In the genomic region with DNA sequence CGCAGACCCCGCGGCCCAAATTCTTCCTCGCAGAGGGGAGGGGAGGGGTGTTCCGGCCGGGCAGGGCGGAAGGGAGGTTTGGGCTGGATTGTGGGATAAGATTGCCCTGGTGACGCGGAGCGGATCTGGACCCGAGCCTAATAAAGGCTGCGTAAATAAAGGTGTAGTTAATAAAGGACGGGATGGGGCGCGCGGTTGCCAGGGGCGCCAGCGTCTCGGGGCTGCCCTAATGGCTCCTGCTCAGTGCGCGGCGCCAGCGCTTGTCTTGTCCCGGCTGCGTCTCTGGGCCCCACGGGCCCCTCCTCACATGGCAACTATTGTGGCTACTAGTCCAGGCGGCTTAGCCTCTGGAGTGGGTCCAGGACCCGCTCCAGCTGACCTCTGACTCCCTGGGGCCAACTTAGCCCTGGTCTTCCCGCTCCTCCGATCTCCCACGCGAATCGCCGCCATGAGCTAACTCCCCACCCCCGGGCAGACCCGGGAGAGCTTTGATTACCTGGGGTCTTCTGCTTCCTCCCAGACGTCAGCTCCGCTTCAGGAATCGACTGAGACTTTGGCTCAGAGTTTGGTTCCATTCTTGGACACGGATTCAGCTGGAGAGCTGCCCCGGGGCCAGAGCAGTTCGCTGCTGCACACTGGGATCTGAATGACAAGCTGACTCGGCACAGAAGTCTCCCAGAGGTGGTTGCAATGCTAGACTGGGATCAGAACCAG, we compare ENCODE assay signal across 8 cellular contexts. TPM values are rescaled to one million over a fixed set of nuclear protein-coding genes. Genes with fewer than 3 reads are reported as not detected.
DNase-seq lines count a peak whose midpoint lies in the region; ATAC-seq and TF ChIP-seq lines count a peak whose summit lies in the region.

No MANE protein-coding gene starts in this region.

- H2BK20ac ChIP-seq in IMR-90 (ENCODE audit: low read depth, low read length) = no peak overlapping the region

- 8% methylated on average over 19 of the region's 43 CpGs; no CpG with 5 or more reads in 1 of the 2 experiments for WGBS in IMR-90 (ENCODE audit: extremely low coverage in 2 of 2, insufficient read length in 1 of 2), 2 experiments

- H3K9ac ChIP-seq in IMR-90 (ENCODE audit: low read depth, low read length) (no peak overlapping the region), endocrine pancreas (ENCODE audit: control insufficient read depth, insufficient read depth, low read length) (peak overlapping the region; percentile 67)

- H3K79me1 ChIP-seq in IMR-90 (ENCODE audit: low read depth in 1 of 2, low read length in 2 of 2) = no peaks in the 10 kb centered on the region

- intact Hi-C loops in CD8-positive, alpha-beta T cell (cut with DNase I, micrococcal nuclease) = no loop called here
- intact Hi-C loops in IMR-90 (cut with micrococcal nuclease) = loop anchor here (2.0 kb wide), 1 partner anchor 299 kb away; no protein-coding TSS in a partner anchor

- no peak overlapping the region for H2BK15ac ChIP-seq in IMR-90 (ENCODE audit: low read depth, low read length)

- H4K5ac ChIP-seq in IMR-90 (ENCODE audit: low read depth, low read length) = no peak overlapping the region

- BruUV-seq in IMR-90 (replicated peaks; lab: Mats Ljungman, UMichigan) = no TSS peak

- H3K56ac ChIP-seq in IMR-90 (ENCODE audit: extremely low read depth, insufficient read depth, low read length) = no peak overlapping the region

- no peak for ATAC-seq in CD8-positive, alpha-beta T cell
- ATAC-seq in IMR-90 (ENCODE audit: low read depth) = peak; percentile 38; the same call in 1 of the 2 replicates
- no peak for ATAC-seq in natural killer cell treated with Interleukin-12 subunit alpha and Interleukin-12 subunit beta and Interleukin-15 and Interleukin-18, amount 100 ng/mL, for 72 hours
- no peak for ATAC-seq in GM18867 (IDR thresholded peaks at IDR 0.05; ENCODE audit: unreplicated experiment)
- ATAC-seq in HG03460 (IDR thresholded peaks at IDR 0.05; ENCODE audit: unreplicated experiment) = no peak

- DNase-seq in CD8-positive, alpha-beta T cell = no peak
- DNase-seq in IMR-90 (no peak), NCI-H226 (no peak), OCI-M2 (lab: John Stamatoyannopoulos, UW; ENCODE audit: unreplicated experiment) (no peak)
- DNase-seq in natural killer cell treated with Interleukin-12 subunit alpha and Interleukin-12 subunit beta and Interleukin-15 and Interleukin-18, amount 100 ng/mL, for 72 hours (ENCODE audit: low spot score) = no peak

- H3K4me1 Mint-ChIP-seq in CD8-positive, alpha-beta T cell (ENCODE audit: low read depth) = peaks cover 6% of the 10 kb centered on the region
- H3K4me1 Mint-ChIP-seq in natural killer cell treated with Interleukin-12 subunit alpha and Interleukin-12 subunit beta and Interleukin-15 and Interleukin-18, amount 100 ng/mL, for 72 hours (ENCODE audit: low read depth in 2 of 2) = no peaks in the 10 kb centered on the region

- no peak for TF ChIP-seq POLR2A in IMR-90 (IDR thresholded peaks at IDR 0.05; ENCODE audit: low read depth, low read length)

- peaks cover 39% of the 10 kb centered on the region for H3K27me3 Mint-ChIP-seq in CD8-positive, alpha-beta T cell (ENCODE audit: low read depth)
- H3K27me3 Mint-ChIP-seq in natural killer cell treated with Interleukin-12 subunit alpha and Interleukin-12 subunit beta and Interleukin-15 and Interleukin-18, amount 100 ng/mL, for 72 hours = peaks cover 17 to 26% of the 10 kb centered on the region in 2 donors

- H3K14ac ChIP-seq in IMR-90 (replicated peaks; ENCODE audit: low read depth, low read length) = no peak overlapping the region

- H3K36me3 ChIP-seq in CD8-positive, alpha-beta T cell (ENCODE audit: insufficient read depth, low read length) = no peaks in the 10 kb centered on the region
- no peaks in the 10 kb centered on the region for H3K36me3 ChIP-seq in IMR-90 (ENCODE audit: control insufficient read depth, insufficient read depth, low read length)
- H3K36me3 ChIP-seq in endocrine pancreas (ENCODE audit: control insufficient read depth, insufficient read depth, low read length) = no peaks in the 10 kb centered on the region

- H3K4me3 Mint-ChIP-seq in CD8-positive, alpha-beta T cell = peak overlapping the region; percentile 74
- H3K4me3 Mint-ChIP-seq in natural killer cell treated with Interleukin-12 subunit alpha and Interleukin-12 subunit beta and Interleukin-15 and Interleukin-18, amount 100 ng/mL, for 72 hours = peak overlapping the region; percentile 65

- peaks cover 7% of the 10 kb centered on the region for H3K9me3 Mint-ChIP-seq in CD8-positive, alpha-beta T cell
- H3K9me3 Mint-ChIP-seq in natural killer cell treated with Interleukin-12 subunit alpha and Interleukin-12 subunit beta and Interleukin-15 and Interleukin-18, amount 100 ng/mL, for 72 hours = peaks cover 6% of the 10 kb centered on the region

- no peak for TF ChIP-seq RAD21 in IMR-90 (IDR thresholded peaks at IDR 0.05; ENCODE audit: low read length)

- no peaks in the 10 kb centered on the region for H4K20me1 ChIP-seq in IMR-90 (ENCODE audit: insufficient read depth, low read length)

- in situ Hi-C loops in IMR-90 (cut with MboI; ENCODE audit: low sequenced_read_pairs) = loop anchor here (10.0 kb wide), 1 partner anchor 169 kb away; no protein-coding TSS in a partner anchor

- no peak overlapping the region for H3K27ac Mint-ChIP-seq in CD8-positive, alpha-beta T cell
- H3K27ac Mint-ChIP-seq in natural killer cell treated with Interleukin-12 subunit alpha and Interleukin-12 subunit beta and Interleukin-15 and Interleukin-18, amount 100 ng/mL, for 72 hours = no peak overlapping the region

- dilution Hi-C loops in IMR-90 (cut with HindIII; ENCODE audit: low sequenced_read_pairs, unreplicated experiment) = no loop called here

- peak overlapping the region; percentile 23 for H3K4me3 ChIP-seq in CD8-positive, alpha-beta T cell (ENCODE audit: low read depth, low read length)
- peak overlapping the region; percentile 2; the same call in 1 of the 2 replicates for H3K4me3 ChIP-seq in IMR-90 (ENCODE audit: insufficient read depth, low read depth, low read length)
- H3K4me3 ChIP-seq in endocrine pancreas (ENCODE audit: control insufficient read depth, insufficient read depth, low read length) = no peak overlapping the region

- no peaks in the 10 kb centered on the region for H3K9me3 ChIP-seq in CD8-positive, alpha-beta T cell (ENCODE audit: low read length)
- H3K9me3 ChIP-seq in IMR-90 (ENCODE audit: control insufficient read depth, insufficient read depth, low read length) (0 out of 2 replicates have a peak, but pooled peaks cover 2% of the 10 kb centered on the region), endocrine pancreas (ENCODE audit: control insufficient read depth, low read length) (no peaks in the 10 kb centered on the region)

- no peaks in the 10 kb centered on the region for H3K9me1 ChIP-seq in IMR-90 (ENCODE audit: insufficient read depth, low read length)

- H3K23ac ChIP-seq in IMR-90 (ENCODE audit: low read depth, low read length) = no peak overlapping the region

- no peak for TF ChIP-seq CTCF in CD8-positive, alpha-beta T cell (IDR thresholded peaks at IDR 0.05)
- no peak for TF ChIP-seq CTCF in IMR-90 (conservative IDR thresholded peaks at IDR 0.05; ENCODE audit: low read depth, low read length)

- no peak overlapping the region for H2BK5ac ChIP-seq in IMR-90 (ENCODE audit: low read depth, low read length, poor library complexity, severe bottlenecking)

- H2AK5ac ChIP-seq in IMR-90 (ENCODE audit: low read depth, low read length) = no peak overlapping the region

- H3K36me3 Mint-ChIP-seq in CD8-positive, alpha-beta T cell = no peaks in the 10 kb centered on the region
- no peaks in the 10 kb centered on the region for H3K36me3 Mint-ChIP-seq in natural killer cell treated with Interleukin-12 subunit alpha and Interleukin-12 subunit beta and Interleukin-15 and Interleukin-18, amount 100 ng/mL, for 72 hours

- H3K4me2 ChIP-seq in IMR-90 (ENCODE audit: low read depth, low read length) = peak overlapping the region; percentile 61; the same call in 1 of the 2 replicates

- POLR2A ChIA-PET in CD8-positive, alpha-beta T cell (lab: Charles Lee) = no interaction called here
- POLR2A ChIA-PET in IMR-90 (lab: Charles Lee; ENCODE audit: unreplicated experiment) = no interaction called here

- H4K8ac ChIP-seq in IMR-90 (ENCODE audit: low read depth in 2 of 2, low read length in 2 of 2) = no peak overlapping the region

- peaks cover 3% of the 10 kb centered on the region for H3K27me3 ChIP-seq in CD8-positive, alpha-beta T cell (ENCODE audit: insufficient read depth, low read length)
- H3K27me3 ChIP-seq in IMR-90 (ENCODE audit: control insufficient read depth, insufficient read depth, low read length) (peaks cover 14% of the 10 kb centered on the region), endocrine pancreas (ENCODE audit: control insufficient read depth, insufficient read depth, low read length) (no peaks in the 10 kb centered on the region)

- H3K18ac ChIP-seq in IMR-90 (ENCODE audit: low read depth, low read length) = no peak overlapping the region

- no peaks in the 10 kb centered on the region for H3K4me1 ChIP-seq in CD8-positive, alpha-beta T cell (ENCODE audit: insufficient read depth, low read length)
- H3K4me1 ChIP-seq in IMR-90 (ENCODE audit: control insufficient read depth, insufficient read depth, low read length) (no peaks in the 10 kb centered on the region), endocrine pancreas (ENCODE audit: control insufficient read depth, insufficient read depth, low read length) (no peaks in the 10 kb centered on the region)

- no peak overlapping the region for H2AK9ac ChIP-seq in IMR-90 (replicated peaks; ENCODE audit: low read depth, low read length, poor library complexity)

- no peak overlapping the region for H3K27ac ChIP-seq in CD8-positive, alpha-beta T cell (ENCODE audit: low read depth, low read length)
- no peak overlapping the region for H3K27ac ChIP-seq in IMR-90 (ENCODE audit: insufficient read depth, low read length)

- H2AFZ ChIP-seq in IMR-90 (replicated peaks; ENCODE audit: low read length, poor library complexity) = no peak overlapping the region

- no peak overlapping the region for H3K4ac ChIP-seq in IMR-90 (ENCODE audit: low read depth, low read length)

- H2BK120ac ChIP-seq in IMR-90 (ENCODE audit: low read depth, low read length) = no peak overlapping the region

- CTCF ChIA-PET in CD8-positive, alpha-beta T cell (lab: Charles Lee) = interaction anchor here (1.6 to 2.3 kb wide), 5 partner anchors 10 to 168 kb away, joined by 3 to 10 read pairs (median 5); no protein-coding TSS in a partner anchor
- CTCF ChIA-PET in IMR-90 (lab: Yijun Ruan, JAX) = interaction anchor here (0.6 kb wide), 1 partner anchor 1682 kb away, joined by 3 read pairs; no protein-coding TSS in a partner anchor

- no peak overlapping the region for H4K91ac ChIP-seq in IMR-90 (ENCODE audit: insufficient read depth, low read depth, low read length)

RNA-seq across cellular contexts. Expression of a gene that starts 36.5 kb away (rescaled TPM):
- total RNA-seq in CD8-positive, alpha-beta T cell = not detected
- not detected in 2 replicates for total RNA-seq in IMR-90 (2012; rRNA removed)
- polyA plus RNA-seq in IMR-90 (2012; rRNA removed) = not detected in 2 replicates
- not detected in 2 replicates for polyA plus RNA-seq in IMR-90 (2012; cell fraction: cytosol; rRNA removed)
- polyA plus RNA-seq in IMR-90 (2012; cell fraction: nucleus; rRNA removed; ENCODE audit: low replicate concordance) = 0.04 TPM in 1 of 2 replicates, not detected in the other
- under 1 TPM in 1 of 2 donors, not detected in 1; 0.45 TPM for total RNA-seq in natural killer cell treated with Interleukin-12 subunit alpha and Interleukin-12 subunit beta and Interleukin-15 and Interleukin-18, amount 100 ng/mL, for 72 hours

RNA-seq across cellular contexts. Expression of a gene that starts 39.8 kb away (rescaled TPM):
- under 1 TPM in 1 of 2 experiments, not detected in 1; 0.35 TPM for total RNA-seq in CD8-positive, alpha-beta T cell
- total RNA-seq in IMR-90 (2012; rRNA removed) = 0.83 and 3.9 TPM in 2 replicates
- 0.52 and 1.1 TPM in 2 replicates for polyA plus RNA-seq in IMR-90 (2012; rRNA removed)
- 0.14 and 0.28 TPM in 2 replicates for polyA plus RNA-seq in IMR-90 (2012; cell fraction: cytosol; rRNA removed)
- 0.13 and 0.65 TPM in 2 replicates for polyA plus RNA-seq in IMR-90 (2012; cell fraction: nucleus; rRNA removed; ENCODE audit: low replicate concordance)
- 10 to 100 TPM in 1 of 2 donors, 1 to 10 TPM in 1; 2.3 to 23.6 TPM for total RNA-seq in natural killer cell treated with Interleukin-12 subunit alpha and Interleukin-12 subunit beta and Interleukin-15 and Interleukin-18, amount 100 ng/mL, for 72 hours
